Comparison of ENCODE assay signal across 9 cellular contexts in genomic region chr9:75833765-75834164, GRCh38. TPM values are rescaled to one million over a fixed set of nuclear protein-coding genes. Genes with fewer than 3 reads are reported as not detected.
"Had no signal": no experiment of that assay in that cellular context is flagged by ENCODE, and none has a peak within 500 bp of the region (broad histone marks: within the 10 kb centered on the region; RNA-seq: fewer than 3 reads in every experiment).

No MANE protein-coding gene starts in this region.

- H3K4me3 ChIP-seq: GM23248, HAP-1, K562 had no signal

- H3K27ac Mint-ChIP-seq: HFFc6 had no signal

- ATAC-seq: HCT116, K562 had no signal

- H3K27ac ChIP-seq: GM23248 had no signal

- H3K4me1 ChIP-seq: HAP-1 had no signal

- H3K4me3 Mint-ChIP-seq: HFFc6 had no signal

- H3K36me3 ChIP-seq: HAP-1 had no signal

- H3K9me3 ChIP-seq: HAP-1 had no signal

- DNase-seq: GM23248, GOT3, H7, HFFc6, IMR-90, KG1 had no signal

RNA-seq across cellular contexts. Expression of gene PCSK5, which starts 56.7 kb away (rescaled TPM):
- total RNA-seq: K562 had no signal
- polyA plus RNA-seq: K562 had no signal
